Comparison of ENCODE assay signal across 27 cellular contexts in genomic region chr5:76642390-76643040, GRCh38. TPM values are rescaled to one million over a fixed set of nuclear protein-coding genes. Genes with fewer than 3 reads are reported as not detected.
DNase-seq lines count a peak whose midpoint lies in the region; ATAC-seq and TF ChIP-seq lines count a peak whose summit lies in the region.
"Had no signal": no experiment of that assay in that cellular context is flagged by ENCODE, and none has a peak within 500 bp of the region (broad histone marks: within the 10 kb centered on the region; RNA-seq: fewer than 3 reads in every experiment).

No MANE protein-coding gene starts in this region.

- H3K18ac ChIP-seq in IMR-90 (ENCODE audit: low read depth, low read length) (peak overlapping the region; percentile 85), mesendoderm (ENCODE audit: low read length) (no peak overlapping the region)

- peak overlapping the region; percentile 47; the same call in 1 of the 2 replicates for H3K56ac ChIP-seq in IMR-90 (ENCODE audit: extremely low read depth, insufficient read depth, low read length)
- H3K56ac ChIP-seq in mesendoderm (ENCODE audit: low read length), result no peak overlapping the region

- DNase-seq in IMR-90, result peak; percentile 49
- DNase-seq in cardiac fibroblast (ENCODE audit: low read depth in 2 of 2), result peak; percentile 36 to 72
- DNase-seq in mesendoderm, result no peak
- no peak for DNase-seq in stimulated activated naive CD8-positive, alpha-beta T cell treated with anti-CD3 and anti-CD28 coated beads, Interleukin-15, amount 100 ng/mL, for 72 hours
- DNase-seq in stimulated activated naive CD4-positive, alpha-beta T cell (lab: John Stamatoyannopoulos, UW), result no peak
- DNase-seq: activated CD4-positive, alpha-beta memory T cell treated with anti-CD3 and anti-CD28 coated beads, Interleukin-2, amount 10 ng/mL, durations not matched to agents 7 days and 5 days; activated effector memory CD4-positive, alpha-beta T cell treated with anti-CD3 and anti-CD28 coated beads, Interleukin-2, amount 50 U/mL, for 16 hours; activated naive CD8-positive, alpha-beta T cell treated with anti-CD3 and anti-CD28 coated beads, Interleukin-2, amount 50 U/mL, for 24 hours; BE2C; head of caudate nucleus; KG1; left colon; natural killer cell; NCI-H510A treated with DMSO at 0.1 percent for 48 hours; SIG-M5; spleen; stimulated activated CD4-positive, alpha-beta T cell treated with anti-CD3 and anti-CD28 coated beads, Interleukin-2, amount 100 ng/mL, for 48 hours; T-cell; testis had no signal

- no peaks in the 10 kb centered on the region for H3K79me1 ChIP-seq in IMR-90 (ENCODE audit: low read depth in 1 of 2, low read length in 2 of 2)
- H3K79me1 ChIP-seq in mesendoderm (ENCODE audit: low read length), result no peaks in the 10 kb centered on the region

- H2BK120ac ChIP-seq in IMR-90 (ENCODE audit: low read depth, low read length) (peak overlapping the region; percentile 96), mesendoderm (ENCODE audit: low read depth, low read length) (no peak overlapping the region)

- H2BK15ac ChIP-seq in IMR-90 (ENCODE audit: low read depth, low read length) (peak overlapping the region; percentile 93; the same call in 2 of the 3 replicates), mesendoderm (replicated peaks; ENCODE audit: low read depth) (no peak overlapping the region)

- peak overlapping the region in 1 of 2 donors; percentile 60 for H3K27ac Mint-ChIP-seq in stimulated activated naive CD8-positive, alpha-beta T cell treated with anti-CD3 and anti-CD28 coated beads, Interleukin-15, amount 100 ng/mL, for 72 hours
- H3K27ac Mint-ChIP-seq: activated CD4-positive, alpha-beta memory T cell treated with anti-CD3 and anti-CD28 coated beads, Interleukin-2, amount 10 ng/mL, durations not matched to agents 7 days and 5 days; activated naive CD8-positive, alpha-beta T cell treated with anti-CD3 and anti-CD28 coated beads, Interleukin-2, amount 50 U/mL, for 24 hours; mesothelial cell of epicardium; stimulated activated effector memory CD8-positive, alpha-beta T cell treated with anti-CD3 and anti-CD28 coated beads, Interleukin-12 subunit alpha, Interleukin-12 subunit beta, amount 100 ng/mL, for 72 hours; T-cell had no signal

- peak overlapping the region; percentile 47 for H4K91ac ChIP-seq in IMR-90 (ENCODE audit: insufficient read depth, low read depth, low read length)

- no peak for TF ChIP-seq POLR2A in IMR-90 (IDR thresholded peaks at IDR 0.05; ENCODE audit: low read depth, low read length)

- no peak for TF ChIP-seq RAD21 in IMR-90 (IDR thresholded peaks at IDR 0.05; ENCODE audit: low read length)

- dilution Hi-C loops in IMR-90 (cut with HindIII; ENCODE audit: low sequenced_read_pairs, unreplicated experiment), result no loop called here

- H3K27me3 ChIP-seq in ACC112 (ENCODE audit: insufficient read depth, low read length) (no peaks in the 10 kb centered on the region), IMR-90 (ENCODE audit: control insufficient read depth, insufficient read depth, low read length) (no peaks in the 10 kb centered on the region), mesendoderm (ENCODE audit: insufficient read depth, low read length, poor library complexity) (no peaks in the 10 kb centered on the region)
- H3K27me3 ChIP-seq: BE2C, spleen, testis had no signal

- H4K5ac ChIP-seq in IMR-90 (ENCODE audit: low read depth, low read length), result peak overlapping the region; percentile 97
- no peak overlapping the region for H4K5ac ChIP-seq in mesendoderm (ENCODE audit: low read length)

- peak overlapping the region; percentile 63 for H2BK5ac ChIP-seq in IMR-90 (ENCODE audit: low read depth, low read length, poor library complexity, severe bottlenecking)
- H2BK5ac ChIP-seq in mesendoderm (ENCODE audit: low read length), result peak overlapping the region; percentile 27

- H3K9me3 Mint-ChIP-seq in stimulated activated naive CD8-positive, alpha-beta T cell treated with anti-CD3 and anti-CD28 coated beads, Interleukin-15, amount 100 ng/mL, for 72 hours, result peaks cover 2 to 4% of the 10 kb centered on the region in 2 donors
- H3K9me3 Mint-ChIP-seq: activated naive CD8-positive, alpha-beta T cell treated with anti-CD3 and anti-CD28 coated beads, Interleukin-2, amount 50 U/mL, for 24 hours; mesothelial cell of epicardium; natural killer cell; stimulated activated effector memory CD8-positive, alpha-beta T cell treated with anti-CD3 and anti-CD28 coated beads, Interleukin-12 subunit alpha, Interleukin-12 subunit beta, amount 100 ng/mL, for 72 hours had no signal

- H2AK5ac ChIP-seq in IMR-90 (ENCODE audit: low read depth, low read length) (peak overlapping the region; percentile 96), mesendoderm (ENCODE audit: low read length) (no peak overlapping the region)

- peak overlapping the region; percentile 94 for H2BK20ac ChIP-seq in IMR-90 (ENCODE audit: low read depth, low read length)

- H2AFZ ChIP-seq in ACC112 (ENCODE audit: low read length, unreplicated experiment) (peak overlapping the region; percentile 92), IMR-90 (replicated peaks; ENCODE audit: low read length, poor library complexity) (peak overlapping the region; percentile 94)

- H4K8ac ChIP-seq in IMR-90 (ENCODE audit: low read depth in 2 of 2, low read length in 2 of 2) (peak overlapping the region; percentile 54 to 94), mesendoderm (ENCODE audit: low read depth, low read length) (no peak overlapping the region)

- peaks cover 10% of the 10 kb centered on the region for H3K4me1 Mint-ChIP-seq in stimulated activated naive CD8-positive, alpha-beta T cell treated with anti-CD3 and anti-CD28 coated beads, Interleukin-15, amount 100 ng/mL, for 72 hours

- peak overlapping the region; percentile 90 for H2AK9ac ChIP-seq in IMR-90 (replicated peaks; ENCODE audit: low read depth, low read length, poor library complexity)

- H3K4me1 ChIP-seq in ACC112 (ENCODE audit: control insufficient read depth, insufficient read depth, low read length, unreplicated experiment), result peaks cover 19% of the 10 kb centered on the region
- H3K4me1 ChIP-seq in IMR-90 (ENCODE audit: control insufficient read depth, insufficient read depth, low read length), result peaks cover 10% of the 10 kb centered on the region
- H3K4me1 ChIP-seq in mesendoderm (ENCODE audit: control insufficient read depth, low read depth, low read length), result no peaks in the 10 kb centered on the region
- H3K4me1 ChIP-seq: BE2C had no signal

- intact Hi-C loops in IMR-90 (cut with micrococcal nuclease), result loop anchor here (1.0 to 5.0 kb wide), 2 partner anchors 75 to 132 kb away; partner anchors contain the start of gene F2R

- no peaks in the 10 kb centered on the region for H4K20me1 ChIP-seq in IMR-90 (ENCODE audit: insufficient read depth, low read length)

- H3K9ac ChIP-seq in IMR-90 (ENCODE audit: low read depth, low read length), result peak overlapping the region; percentile 64
- no peak overlapping the region for H3K9ac ChIP-seq in mesendoderm (ENCODE audit: low read length)

- peak overlapping the region; percentile 96 for H3K14ac ChIP-seq in IMR-90 (replicated peaks; ENCODE audit: low read depth, low read length)

- CTCF ChIA-PET in IMR-90 (lab: Yijun Ruan, JAX), result interaction anchor here (0.6 to 1.4 kb wide), 5 partner anchors 11 to 132 kb away, joined by 3 to 4 read pairs (median 3); no protein-coding TSS in a partner anchor

- H3K27me3 Mint-ChIP-seq in stimulated activated naive CD8-positive, alpha-beta T cell treated with anti-CD3 and anti-CD28 coated beads, Interleukin-15, amount 100 ng/mL, for 72 hours, result no peaks in the 10 kb centered on the region
- H3K27me3 Mint-ChIP-seq: activated CD4-positive, alpha-beta memory T cell treated with anti-CD3 and anti-CD28 coated beads, Interleukin-2, amount 10 ng/mL, durations not matched to agents 7 days and 5 days; activated naive CD8-positive, alpha-beta T cell treated with anti-CD3 and anti-CD28 coated beads, Interleukin-2, amount 50 U/mL, for 24 hours; T-cell had no signal

- no CpG with 5 or more reads among the region's 6 CpGs for WGBS in IMR-90 (ENCODE audit: extremely low coverage in 2 of 2, insufficient read length in 1 of 2), 2 experiments
- no CpG with 5 or more reads among the region's 6 CpGs for WGBS in mesendoderm (ENCODE audit: extremely low coverage, insufficient coverage, low lambda C conversion rate)

- in situ Hi-C loops in IMR-90 (cut with MboI; ENCODE audit: low sequenced_read_pairs), result no loop called here

- ATAC-seq in IMR-90 (ENCODE audit: low read depth), result peak; percentile 62
- no peak for ATAC-seq in GM21825 (IDR thresholded peaks at IDR 0.05; ENCODE audit: unreplicated experiment)
- ATAC-seq in stimulated activated naive CD8-positive, alpha-beta T cell treated with anti-CD3 and anti-CD28 coated beads, Interleukin-15, amount 100 ng/mL, for 72 hours, result no peak
- no peak for ATAC-seq in GM21381 (IDR thresholded peaks at IDR 0.05; ENCODE audit: unreplicated experiment)
- ATAC-seq: activated CD4-positive, CD25-positive, alpha-beta regulatory T cell treated with anti-CD3 and anti-CD28 coated beads, Interleukin-2, amount 50 U/mL, for 24 hours; activated naive CD8-positive, alpha-beta T cell treated with anti-CD3 and anti-CD28 coated beads, Interleukin-2, amount 50 U/mL, for 24 hours; HCT116; left colon; natural killer cell; Panc1; stimulated activated effector memory CD8-positive, alpha-beta T cell treated with anti-CD3 and anti-CD28 coated beads, Interleukin-12 subunit alpha, Interleukin-12 subunit beta, amount 100 ng/mL, for 72 hours; T-cell had no signal

- H3K23ac ChIP-seq in IMR-90 (ENCODE audit: low read depth, low read length), result peak overlapping the region; percentile 87
- no peak overlapping the region for H3K23ac ChIP-seq in mesendoderm (ENCODE audit: low read length)

- no peaks in the 10 kb centered on the region for H3K9me3 ChIP-seq in IMR-90 (ENCODE audit: control insufficient read depth, insufficient read depth, low read length)
- H3K9me3 ChIP-seq: BE2C, spleen, testis had no signal

- POLR2A ChIA-PET in IMR-90 (lab: Charles Lee; ENCODE audit: unreplicated experiment), result no interaction called here

- TF ChIP-seq CTCF in IMR-90 (conservative IDR thresholded peaks at IDR 0.05; ENCODE audit: low read depth, low read length) (no peak), cardiac fibroblast (IDR thresholded peaks at IDR 0.05; ENCODE audit: low read depth, low read length) (no peak)

- H3K79me2 ChIP-seq in ACC112 (ENCODE audit: control insufficient read depth, insufficient read depth, low read length, unreplicated experiment) (no peaks in the 10 kb centered on the region), mesendoderm (ENCODE audit: control insufficient read depth, insufficient read depth, low read length) (no peaks in the 10 kb centered on the region)

- H3K4me3 ChIP-seq in ACC112 (ENCODE audit: low read depth, low read length), result no peak overlapping the region
- H3K4me3 ChIP-seq in IMR-90 (ENCODE audit: insufficient read depth, low read depth, low read length), result no peak overlapping the region
- no peak overlapping the region for H3K4me3 ChIP-seq in cardiac fibroblast (replicated peaks in 1 of 2; ENCODE audit: low read depth in 2 of 2, low read length in 2 of 2)
- H3K4me3 ChIP-seq in mesendoderm (ENCODE audit: low read length), result no peak overlapping the region
- H3K4me3 ChIP-seq: spleen, testis had no signal

- H3K4me3 Mint-ChIP-seq in stimulated activated naive CD8-positive, alpha-beta T cell treated with anti-CD3 and anti-CD28 coated beads, Interleukin-15, amount 100 ng/mL, for 72 hours, result no peak overlapping the region
- H3K4me3 Mint-ChIP-seq: activated CD4-positive, alpha-beta memory T cell treated with anti-CD3 and anti-CD28 coated beads, Interleukin-2, amount 10 ng/mL, durations not matched to agents 7 days and 5 days; activated naive CD8-positive, alpha-beta T cell treated with anti-CD3 and anti-CD28 coated beads, Interleukin-2, amount 50 U/mL, for 24 hours; mesothelial cell of epicardium; natural killer cell; stimulated activated effector memory CD8-positive, alpha-beta T cell treated with anti-CD3 and anti-CD28 coated beads, Interleukin-12 subunit alpha, Interleukin-12 subunit beta, amount 100 ng/mL, for 72 hours; T-cell had no signal

- BruUV-seq in IMR-90 (replicated peaks; lab: Mats Ljungman, UMichigan), result no TSS peak

- H3K4me2 ChIP-seq in IMR-90 (ENCODE audit: low read depth, low read length) (peak overlapping the region; percentile 29; the same call in 1 of the 2 replicates), mesendoderm (ENCODE audit: low read length) (no peak overlapping the region)

- H3K27ac ChIP-seq in ACC112 (ENCODE audit: low read depth, low read length) (no peak overlapping the region), IMR-90 (ENCODE audit: insufficient read depth, low read length) (peak overlapping the region; percentile 68), mesendoderm (ENCODE audit: low read depth, low read length) (no peak overlapping the region)
- H3K27ac ChIP-seq: spleen, testis had no signal

- H3K36me3 ChIP-seq in ACC112 (ENCODE audit: insufficient read depth, low read length), result no peaks in the 10 kb centered on the region
- H3K36me3 ChIP-seq in IMR-90 (ENCODE audit: control insufficient read depth, insufficient read depth, low read length), result no peaks in the 10 kb centered on the region
- no peaks in the 10 kb centered on the region for H3K36me3 ChIP-seq in mesendoderm (ENCODE audit: control insufficient read depth, insufficient read depth, low read length)
- H3K36me3 ChIP-seq: BE2C had no signal

- H3K4ac ChIP-seq in IMR-90 (ENCODE audit: low read depth, low read length) (peak overlapping the region; percentile 91), mesendoderm (ENCODE audit: low read depth, low read length) (no peak overlapping the region)

- H3K9me1 ChIP-seq in IMR-90 (ENCODE audit: insufficient read depth, low read length), result peaks cover 7% of the 10 kb centered on the region; the same call in 1 of the 2 replicates

RNA-seq across cellular contexts. Expression of gene F2RL2, which starts 19.3 kb away (rescaled TPM):
- total RNA-seq in IMR-90 (2012; rRNA removed), result 18.1 and 21.7 TPM in 2 replicates
- 30.9 and 32.8 TPM in 2 replicates for polyA plus RNA-seq in IMR-90 (2012; rRNA removed)
- polyA plus RNA-seq in IMR-90 (2012; cell fraction: cytosol; rRNA removed), result 15.5 and 22.9 TPM in 2 replicates
- 5.8 and 23.9 TPM in 2 replicates for polyA plus RNA-seq in IMR-90 (2012; cell fraction: nucleus; rRNA removed; ENCODE audit: low replicate concordance)
- polyA plus RNA-seq in mesendoderm (2013, experiment 1 of 2), result 1.1 TPM
- polyA plus RNA-seq in mesendoderm (2013, experiment 2 of 2), result 1.1 TPM
- total RNA-seq: activated CD4-positive, alpha-beta memory T cell treated with anti-CD3 and anti-CD28 coated beads, Interleukin-2, amount 10 ng/mL, durations not matched to agents 7 days and 5 days; natural killer cell; testis had no signal

Comparison
In these comparisons a context has a peak if more than half of its experiments do, and no peak if none do; other contexts are left out.
1. DNase-seq: peak in IMR-90 (single experiment) and cardiac fibroblast (2 of 2); none in mesendoderm (single experiment), stimulated activated naive CD8-positive, alpha-beta T cell treated with anti-CD3 and anti-CD28 coated beads, Interleukin-15, amount 100 ng/mL, for 72 hours (0 of 2) and stimulated activated naive CD4-positive, alpha-beta T cell (0 of 6).